ENCODE assay signal across 9 cellular contexts in genomic region chr3:124078978-124079911, GRCh38. TPM values are rescaled to one million over a fixed set of nuclear protein-coding genes. Genes with fewer than 3 reads are reported as not detected.
DNase-seq lines count a peak whose midpoint lies in the region; ATAC-seq and TF ChIP-seq lines count a peak whose summit lies in the region.
"Had no signal": no experiment of that assay in that cellular context is flagged by ENCODE, and none has a peak within 500 bp of the region (broad histone marks: within the 10 kb centered on the region; RNA-seq: fewer than 3 reads in every experiment).

No MANE protein-coding gene starts in this region.

- POLR2A ChIA-PET in T-cell (lab: Charles Lee) = no interaction called here

- H3K9me3 Mint-ChIP-seq in H9 (no peaks in the 10 kb centered on the region), T-cell (no peaks in the 10 kb centered on the region)

- no peaks in the 10 kb centered on the region for H3K79me1 ChIP-seq in H9 (ENCODE audit: insufficient read depth, low read depth, low read length, poor library complexity, severe bottlenecking)

- H3K4ac ChIP-seq in H9 (ENCODE audit: low read depth, low read length) = no peak overlapping the region

- H3K14ac ChIP-seq in H9 (ENCODE audit: insufficient read depth, low read length) = no peak overlapping the region

- H4K5ac ChIP-seq in H9 (ENCODE audit: insufficient read length, low read depth, low read length) = no peak overlapping the region

- no peaks in the 10 kb centered on the region for H3K23me2 ChIP-seq in H9 (ENCODE audit: insufficient read length, low read depth, low read length, poor library complexity, severe bottlenecking)

- no peaks in the 10 kb centered on the region for H4K20me1 ChIP-seq in H9 (ENCODE audit: control insufficient read depth, insufficient read depth, insufficient read length)

- no peaks in the 10 kb centered on the region for H3K79me2 ChIP-seq in H9 (ENCODE audit: insufficient read depth, low read length)

- H3K27ac Mint-ChIP-seq in H9 = no peak overlapping the region
- no peak overlapping the region for H3K27ac Mint-ChIP-seq in T-cell

- H3K27me3 Mint-ChIP-seq in H9 (ENCODE audit: low read depth) (no peaks in the 10 kb centered on the region), T-cell (peaks cover 12 to 14% of the 10 kb centered on the region in 2 donors)

- H3K4me1 ChIP-seq in H9 (ENCODE audit: insufficient read depth, low read length) (no peaks in the 10 kb centered on the region), mesodermal cell (ENCODE audit: control insufficient read depth, insufficient read depth, low read length, poor library complexity, severe bottlenecking) (no peaks in the 10 kb centered on the region)

- H3K27me3 ChIP-seq in H9 (ENCODE audit: insufficient read depth, low read length) = no peaks in the 10 kb centered on the region

- no peaks in the 10 kb centered on the region for H3K36me3 ChIP-seq in mesodermal cell (ENCODE audit: control insufficient read depth, insufficient read depth, low read length)

- no peak overlapping the region for H3K4me3 ChIP-seq in mesodermal cell (ENCODE audit: extremely low read depth, insufficient read depth, low read length, poor library complexity, severe bottlenecking)

- no peak overlapping the region for H4K8ac ChIP-seq in H9 (replicated peaks; ENCODE audit: insufficient read length, low read depth, low read length)

- no peak overlapping the region for H3K9ac ChIP-seq in H9 (ENCODE audit: extremely low read depth, insufficient read length, low read length)

- H3K36me3 Mint-ChIP-seq in H9 (ENCODE audit: insufficient read depth in 1 of 3, low read depth in 3 of 3) (no peaks in the 10 kb centered on the region), T-cell (no peaks in the 10 kb centered on the region)

- no peak overlapping the region for H2BK20ac ChIP-seq in H9 (ENCODE audit: low read depth, low read length, poor library complexity, severe bottlenecking)

- no CpG with 5 or more reads among the region's 4 CpGs for WGBS in H9 (ENCODE audit: extremely low coverage, insufficient read length, low lambda C conversion rate)
- 52 to 60% methylated on average over 3 of the region's 4 CpGs for WGBS in mesodermal cell (ENCODE audit: insufficient coverage in 2 of 2), 2 experiments

- H3K4me3 Mint-ChIP-seq in H9 = no peak overlapping the region; a peak in 1 of 5 replicates
- no peak overlapping the region for H3K4me3 Mint-ChIP-seq in T-cell

- H3T11ph ChIP-seq in H9 (ENCODE audit: low read length) = no peak overlapping the region

- H2BK12ac ChIP-seq in H9 (ENCODE audit: insufficient read length, low read depth, low read length) = no peak overlapping the region

- H3K23ac ChIP-seq in H9 (ENCODE audit: insufficient read length, low read depth, low read length) = no peak overlapping the region

- peaks cover 3 to 14% of the 10 kb centered on the region in 2 experiments; a peak in 3 of 4 replicates for H3K4me1 Mint-ChIP-seq in H9
- no peaks in the 10 kb centered on the region for H3K4me1 Mint-ChIP-seq in T-cell

- H2AK5ac ChIP-seq in H9 (ENCODE audit: insufficient read length, low read length) = no peak overlapping the region

- CTCF ChIA-PET in T-cell (lab: Charles Lee) = interaction anchor here (0.6 to 1.4 kb wide), 4 partner anchors 10 to 1577 kb away, joined by 3 to 5 read pairs (median 3); no protein-coding TSS in a partner anchor

- no peak overlapping the region for H2BK15ac ChIP-seq in H9 (ENCODE audit: low read depth, low read length)

- H2BK5ac ChIP-seq in H9 (ENCODE audit: insufficient read length, low read length) = no peak overlapping the region

- H3K18ac ChIP-seq in H9 (ENCODE audit: insufficient read length, low read depth, low read length) = no peak overlapping the region

- ATAC-seq in GM19328 (IDR thresholded peaks at IDR 0.05; ENCODE audit: unreplicated experiment) (no peak), HG03378 (IDR thresholded peaks at IDR 0.05; ENCODE audit: unreplicated experiment) (no peak), T-cell (replicated peaks in 1 of 4) (no peak)

- no peak overlapping the region for H3K4me2 ChIP-seq in H9 (ENCODE audit: insufficient read depth, insufficient read length, low read length)

- H3K9me3 ChIP-seq in H9 (ENCODE audit: control insufficient read depth, low read depth, low read length) (no peaks in the 10 kb centered on the region), mesodermal cell (ENCODE audit: control insufficient read depth, low read length) (no peaks in the 10 kb centered on the region)

- no peak overlapping the region for H2AFZ ChIP-seq in H9 (ENCODE audit: low read length)

- H2BK120ac ChIP-seq in H9 (ENCODE audit: low read depth, low read length, poor library complexity, severe bottlenecking) = no peak overlapping the region

- no peak overlapping the region for H4K91ac ChIP-seq in H9 (ENCODE audit: insufficient read length, low read depth, low read length)

- H3K27ac ChIP-seq in H9 (ENCODE audit: insufficient read length, low read depth, low read length) (no peak overlapping the region), mesodermal cell (ENCODE audit: low read depth, low read length, severe bottlenecking) (peak overlapping the region; percentile 33)

- DNase-seq in CMK (ENCODE audit: low read depth) (peak; percentile 24), H9 (no peak), NCI-H748 (lab: John Stamatoyannopoulos, UW; ENCODE audit: unreplicated experiment) (peak; percentile 52), dedifferentiated amniotic fluid mesenchymal stem cell (ENCODE audit: extremely low spot score) (peak; percentile 48), T-cell (no peak)
- DNase-seq: right cardiac atrium had no signal

- TF ChIP-seq CTCF in H9 (conservative IDR thresholded peaks at IDR 0.05) = peak; percentile 91

- no peak overlapping the region for H3K56ac ChIP-seq in H9 (ENCODE audit: insufficient read length, low read depth, low read length)

RNA-seq across cellular contexts. Expression of gene KALRN, which starts 46.1 kb away (rescaled TPM):
- total RNA-seq in H9 (2021) (11.3 and 11.9 TPM in 2 replicates), T-cell (10 to 100 TPM in 1 of 5 donors, 1 to 10 TPM in 4; 3.8 to 12.7 (median 6.8) TPM)
- 37.4 TPM for polyA plus RNA-seq in mesodermal cell (2013, experiment 1 of 2)
- polyA plus RNA-seq in mesodermal cell (2013, experiment 2 of 2) = 31.0 TPM

Comparison
In these comparisons a context has a peak if more than half of its experiments do, and no peak if none do; other contexts are left out.
1. DNase-seq: peak in CMK (single experiment), NCI-H748 (single experiment) and dedifferentiated amniotic fluid mesenchymal stem cell (single experiment); none in H9 (single experiment) and T-cell (0 of 34).